ENCODE assay signal across 24 cellular contexts in the genomic region with DNA sequence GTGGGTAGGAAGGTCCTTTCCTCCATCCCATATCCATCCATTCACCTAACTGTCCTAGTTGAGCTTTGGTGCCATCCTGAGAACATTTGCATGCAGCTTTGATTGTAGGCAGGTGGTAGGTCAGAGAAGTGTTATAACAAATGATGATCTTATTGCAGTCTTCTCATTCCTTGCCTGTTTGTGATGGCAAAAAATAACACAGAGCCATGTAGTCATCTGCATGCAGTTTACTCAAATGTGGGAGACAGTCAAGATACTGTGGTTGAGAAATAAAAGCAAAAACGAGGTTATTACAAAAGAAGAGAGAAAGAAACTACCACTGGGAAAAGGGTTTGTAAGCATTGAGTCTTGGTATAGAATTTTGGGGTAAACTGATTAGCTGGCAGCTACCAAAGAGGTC.
"Had no signal": no experiment of that assay in that cellular context is flagged by ENCODE, and none has a peak within 500 bp of the region (broad histone marks: within the 10 kb centered on the region; RNA-seq: fewer than 3 reads in every experiment).

No MANE protein-coding gene starts in this region.

- H3K9me3 ChIP-seq: colonic mucosa, esophagus squamous epithelium, gastrocnemius medialis, heart right ventricle, left lung, lower lobe of right lung, mucosa of descending colon had no signal

- H3K27me3 ChIP-seq: colonic mucosa, esophagus squamous epithelium, gastrocnemius medialis, left lung had no signal

- H3K27ac ChIP-seq: colonic mucosa, epithelial cell of prostate, esophagus squamous epithelium, gastrocnemius medialis, heart right ventricle, left lung, lower lobe of right lung had no signal

- H3K4me3 ChIP-seq: colonic mucosa, esophagus squamous epithelium, gastrocnemius medialis, heart right ventricle, left lung, lower lobe of right lung, mucosa of descending colon had no signal

- H3K36me3 ChIP-seq: colonic mucosa, gastrocnemius medialis, heart right ventricle, left lung had no signal

- H3K4me1 ChIP-seq: colonic mucosa, gastrocnemius medialis, heart right ventricle, left lung, lower lobe of right lung had no signal

- ATAC-seq: effector memory CD8-positive, alpha-beta T cell; esophagus mucosa; gastrocnemius medialis; heart right ventricle; left cardiac atrium; left ventricle myocardium superior; mucosa of descending colon; naive thymus-derived CD8-positive, alpha-beta T cell had no signal

- DNase-seq: colonic mucosa; cortex of kidney; effector CD8-positive, alpha-beta T cell; effector memory CD8-positive, alpha-beta T cell; endodermal cell; erythroblast; esophagus squamous epithelium; foreskin fibroblast; foreskin melanocyte; gastrocnemius medialis; glutamatergic neuron; head of caudate nucleus; heart right ventricle; hippocampal formation; left cardiac atrium; left lung; left ventricle myocardium superior; lower lobe of right lung; mesenchymal stem cell; mucosa of descending colon; naive B cell; naive thymus-derived CD8-positive, alpha-beta T cell had no signal
